15 cellular contexts compared by ENCODE assay signal in genomic region chr12:52944683-52945388, GRCh38. TPM values are rescaled to one million over a fixed set of nuclear protein-coding genes. Genes with fewer than 3 reads are reported as not detected.
A peak's percentile ranks its signal among the peaks of the same experiment; 100 is the strongest.
DNase-seq lines count a peak whose midpoint lies in the region; ATAC-seq, FAIRE-seq and TF ChIP-seq lines count a peak whose summit lies in the region.
"Had no signal": no experiment of that assay in that cellular context is flagged by ENCODE, and none has a peak within 500 bp of the region (broad histone marks: within the 10 kb centered on the region; RNA-seq: fewer than 3 reads in every experiment).

No MANE protein-coding gene starts in this region.

- no peak for ATAC-seq in HG03108 (IDR thresholded peaks at IDR 0.05; ENCODE audit: unreplicated experiment)
- no peak for ATAC-seq in HG03520 (IDR thresholded peaks at IDR 0.05; ENCODE audit: unreplicated experiment)
- ATAC-seq: effector memory CD8-positive, alpha-beta T cell had no signal

- no peak overlapping the region for H2AFZ ChIP-seq in endothelial cell of umbilical vein (ENCODE audit: low read depth, low read length)
- H2AFZ ChIP-seq in neural progenitor cell (replicated peaks) = no peak overlapping the region

- dilution Hi-C loops in endothelial cell of umbilical vein (cut with MboI; ENCODE audit: extremely low pct_ligation_motif_present, low sequenced_read_pairs) = no loop called here

- intact Hi-C loops in endothelial cell of umbilical vein (cut with micrococcal nuclease) = loop anchor here (1.0 kb wide), 1 partner anchor 20 kb away; no protein-coding TSS in a partner anchor

- no peaks in the 10 kb centered on the region for H3K9me1 ChIP-seq in endothelial cell of umbilical vein (replicated peaks; ENCODE audit: control insufficient read depth, extremely low read depth, insufficient read depth, low read length)

- H3K4me3 Mint-ChIP-seq in neural progenitor cell = peak overlapping the region; percentile 33
- H3K4me3 Mint-ChIP-seq: activated CD4-positive, alpha-beta T cell treated with anti-CD3 and anti-CD28 coated beads, Interleukin-2, amount 10 ng/mL, durations not matched to agents 7 days and 5 days; activated naive CD8-positive, alpha-beta T cell treated with anti-CD3 and anti-CD28 coated beads for 36 hours; activated T-cell treated with anti-CD3 and anti-CD28 coated beads, Interleukin-2, amount 50 U/mL, for 24 hours; effector memory CD8-positive, alpha-beta T cell had no signal

- H3K9me3 ChIP-seq in NT2/D1 (ENCODE audit: insufficient read depth, low read length) = peaks cover 3% of the 10 kb centered on the region; the same call in 1 of the 2 replicates
- no peaks in the 10 kb centered on the region for H3K9me3 ChIP-seq in endothelial cell of umbilical vein (replicated peaks; ENCODE audit: control insufficient read depth, insufficient read depth, low read length)
- H3K9me3 ChIP-seq in neural progenitor cell (ENCODE audit: low read depth) = no peaks in the 10 kb centered on the region

- H3K36me3 Mint-ChIP-seq in neural progenitor cell = no peaks in the 10 kb centered on the region
- H3K36me3 Mint-ChIP-seq: activated naive CD8-positive, alpha-beta T cell treated with anti-CD3 and anti-CD28 coated beads for 36 hours had no signal

- H3F3A ChIP-seq in neural progenitor cell (ENCODE audit: low read depth) = peaks cover 49% of the 10 kb centered on the region

- H3K27ac ChIP-seq in endothelial cell of umbilical vein (ENCODE audit: insufficient read depth, low read depth, low read length) = peak overlapping the region; percentile 29
- H3K27ac ChIP-seq in neural progenitor cell = no peak overlapping the region

- no peaks in the 10 kb centered on the region for H4K20me1 ChIP-seq in endothelial cell of umbilical vein (replicated peaks; ENCODE audit: control insufficient read depth, extremely low read depth, insufficient read depth, low read length)
- H4K20me1 ChIP-seq in neural progenitor cell (ENCODE audit: low read depth) = no peaks in the 10 kb centered on the region

- peak; percentile 73 for DNase-seq in ELF-1 (ENCODE audit: low read depth, low spot score)
- no peak for DNase-seq in NT2/D1 (ENCODE audit: low read depth, low spot score)
- DNase-seq in endothelial cell of umbilical vein (ENCODE audit: low read depth, low spot score) = no peak
- DNase-seq in neural progenitor cell (ENCODE audit: low spot score) = no peak
- DNase-seq in AML-193 (lab: John Stamatoyannopoulos, UW) = no peak
- no peak for DNase-seq in HuH-7 (ENCODE audit: low spot score)
- DNase-seq: activated CD4-positive, alpha-beta T cell treated with anti-CD3 and anti-CD28 coated beads, Interleukin-2, amount 10 ng/mL, durations not matched to agents 7 days and 5 days; activated naive CD8-positive, alpha-beta T cell treated with anti-CD3 and anti-CD28 coated beads for 36 hours; activated T-cell treated with anti-CD3 and anti-CD28 coated beads, Interleukin-2, amount 50 U/mL, for 24 hours; caudate nucleus; effector memory CD8-positive, alpha-beta T cell; NCI-H1436 had no signal

- H3K27me3 Mint-ChIP-seq in neural progenitor cell (ENCODE audit: insufficient read depth, low read depth) = peaks cover 9% of the 10 kb centered on the region
- H3K27me3 Mint-ChIP-seq: activated naive CD8-positive, alpha-beta T cell treated with anti-CD3 and anti-CD28 coated beads for 36 hours had no signal

- H3K4me1 ChIP-seq in NT2/D1 (ENCODE audit: insufficient read depth, insufficient read length) (peaks cover 35% of the 10 kb centered on the region), endothelial cell of umbilical vein (ENCODE audit: control insufficient read depth, extremely low read depth, insufficient read depth, low read length) (peaks cover 30% of the 10 kb centered on the region), neural progenitor cell (peaks cover 50% of the 10 kb centered on the region)

- CTCF ChIA-PET in endothelial cell of umbilical vein (lab: Charles Lee) = interaction anchor here (1.2 to 5.8 kb wide), 6 partner anchors 10 to 65 kb away, joined by 3 to 35 read pairs (median 10); no protein-coding TSS in a partner anchor

- H3K79me2 ChIP-seq in endothelial cell of umbilical vein (ENCODE audit: control insufficient read depth, insufficient read depth, low read length) (peaks cover 11% of the 10 kb centered on the region), neural progenitor cell (ENCODE audit: low read depth) (peaks cover 8% of the 10 kb centered on the region)

- H3K4me1 Mint-ChIP-seq in neural progenitor cell = peaks cover 44% of the 10 kb centered on the region

- H3K9ac ChIP-seq in NT2/D1 (ENCODE audit: insufficient read length, low read depth) = peak overlapping the region; percentile 70
- H3K9ac ChIP-seq in endothelial cell of umbilical vein (replicated peaks; ENCODE audit: extremely low read depth, insufficient read depth, low read length) = peak overlapping the region; percentile 0
- no peak overlapping the region for H3K9ac ChIP-seq in neural progenitor cell

- TF ChIP-seq POLR2A in endothelial cell of umbilical vein (IDR thresholded peaks at IDR 0.05; ENCODE audit: low read depth, low read length) = no peak

- peaks cover 5% of the 10 kb centered on the region for H3K36me3 ChIP-seq in NT2/D1 (ENCODE audit: insufficient read depth, insufficient read length, low read length)
- no peaks in the 10 kb centered on the region for H3K36me3 ChIP-seq in endothelial cell of umbilical vein (ENCODE audit: control insufficient read depth in 2 of 2, extremely low read depth in 1 of 2, insufficient read depth in 2 of 2, low read length in 2 of 2)
- H3K36me3 ChIP-seq in neural progenitor cell = no peaks in the 10 kb centered on the region

- no peak for TF ChIP-seq CTCF in endothelial cell of umbilical vein (IDR thresholded peaks at IDR 0.05; ENCODE audit: extremely low read depth in 1 of 2, insufficient read depth in 1 of 2, low read depth in 1 of 2, low read length in 2 of 2)
- TF ChIP-seq CTCF in neural progenitor cell (IDR thresholded peaks at IDR 0.05) = no peak

- H3K4me2 ChIP-seq in endothelial cell of umbilical vein (ENCODE audit: insufficient read depth, low read length) (no peak overlapping the region), neural progenitor cell (peak overlapping the region; percentile 4)

- no TSS peak for BruUV-seq in endothelial cell of umbilical vein (replicated peaks; lab: Mats Ljungman, UMichigan)

- POLR2A ChIA-PET in endothelial cell of umbilical vein (lab: Charles Lee) = no interaction called here

- peak overlapping the region; percentile 60 for H3K27ac Mint-ChIP-seq in neural progenitor cell
- H3K27ac Mint-ChIP-seq: activated CD4-positive, alpha-beta T cell treated with anti-CD3 and anti-CD28 coated beads, Interleukin-2, amount 10 ng/mL, durations not matched to agents 7 days and 5 days; activated naive CD8-positive, alpha-beta T cell treated with anti-CD3 and anti-CD28 coated beads for 36 hours; activated T-cell treated with anti-CD3 and anti-CD28 coated beads, Interleukin-2, amount 50 U/mL, for 24 hours; effector memory CD8-positive, alpha-beta T cell had no signal

- H3K9me3 Mint-ChIP-seq in neural progenitor cell = no peaks in the 10 kb centered on the region
- H3K9me3 Mint-ChIP-seq: activated CD4-positive, alpha-beta T cell treated with anti-CD3 and anti-CD28 coated beads, Interleukin-2, amount 10 ng/mL, durations not matched to agents 7 days and 5 days; effector memory CD8-positive, alpha-beta T cell had no signal

- H3K4me3 ChIP-seq in NT2/D1 (ENCODE audit: insufficient read length, low read depth) = peak overlapping the region; percentile 0
- H3K4me3 ChIP-seq in endothelial cell of umbilical vein (replicated peaks in 1 of 3; ENCODE audit: insufficient read depth in 1 of 3, low read depth in 1 of 3, low read length in 3 of 3) = no peak overlapping the region
- H3K4me3 ChIP-seq in neural progenitor cell = no peak overlapping the region

- FAIRE-seq in endothelial cell of umbilical vein (lab: Jason Lieb, UNC) = no peak
- FAIRE-seq: urothelium cell line had no signal

- H3K27me3 ChIP-seq in NT2/D1 (ENCODE audit: insufficient read depth, insufficient read length) = no peaks in the 10 kb centered on the region
- H3K27me3 ChIP-seq in endothelial cell of umbilical vein (ENCODE audit: control insufficient read depth in 2 of 2, insufficient read depth in 2 of 2, low read length in 2 of 2) = no peaks in the 10 kb centered on the region
- H3K27me3 ChIP-seq in neural progenitor cell = no peaks in the 10 kb centered on the region

TF ChIP-seq in endothelial cell of umbilical vein, 7 proteins besides CTCF, POLR2A, EP300 and RAD21 (continues in another document):
- TF ChIP-seq JUN (IDR thresholded peaks at IDR 0.05; ENCODE audit: borderline replicate concordance, insufficient read depth, insufficient read length, low read depth) = no peak
- TF ChIP-seq EZH2 (IDR thresholded peaks at IDR 0.05; ENCODE audit: borderline replicate concordance, low read depth, low read length, severe bottlenecking) = no peak
- no peak for TF ChIP-seq MAX (IDR thresholded peaks at IDR 0.05; ENCODE audit: insufficient read depth, insufficient read length)
- TF ChIP-seq FOS (IDR thresholded peaks at IDR 0.05; ENCODE audit: borderline replicate concordance, insufficient read depth, low read length) = no peak
- TF ChIP-seq POLR2AphosphoS5 (IDR thresholded peaks at IDR 0.05; ENCODE audit: insufficient read depth, low read depth, low read length) = no peak

RNA-seq across cellular contexts. Expression of gene KRT18, which starts 4.1 kb away (rescaled TPM):
- 233 and 235 TPM in 2 replicates for total RNA-seq in endothelial cell of umbilical vein
- polyA plus RNA-seq in endothelial cell of umbilical vein = 178 and 216 TPM in 2 replicates
- 279 and 287 TPM in 2 replicates for polyA plus RNA-seq in endothelial cell of umbilical vein (2011; cell fraction: cytosol; rRNA removed)
- polyA plus RNA-seq in endothelial cell of umbilical vein (2011; cell fraction: nucleus; rRNA removed) = 212 and 213 TPM in 2 replicates
- 236 and 321 TPM in 2 replicates for polyA plus RNA-seq in endothelial cell of umbilical vein (2012)
- 162 and 170 TPM in 2 replicates for polyA minus RNA-seq in endothelial cell of umbilical vein
- 537 TPM for polyA minus RNA-seq in endothelial cell of umbilical vein (2011; cell fraction: cytosol; rRNA and poly(A)+ RNA removed)
- polyA minus RNA-seq in endothelial cell of umbilical vein (2011; cell fraction: nucleus; rRNA and poly(A)+ RNA removed) = 50.7 and 51.4 TPM in 2 replicates
- total RNA-seq in neural progenitor cell (ENCODE audit: low replicate concordance) = 69.3 and 100 TPM in 2 replicates

RNA-seq across cellular contexts. Expression of gene KRT8, which starts 40.0 kb away (rescaled TPM):
- total RNA-seq in endothelial cell of umbilical vein = 22.1 and 31.7 TPM in 2 replicates
- 23.5 and 25.8 TPM in 2 replicates for polyA plus RNA-seq in endothelial cell of umbilical vein
- polyA plus RNA-seq in endothelial cell of umbilical vein (2011; cell fraction: cytosol; rRNA removed) = 22.8 and 28.4 TPM in 2 replicates
- 16.9 and 55.4 TPM in 2 replicates for polyA plus RNA-seq in endothelial cell of umbilical vein (2011; cell fraction: nucleus; rRNA removed)
- 27.8 and 42.2 TPM in 2 replicates for polyA plus RNA-seq in endothelial cell of umbilical vein (2012)
- 29.3 and 35.1 TPM in 2 replicates for polyA minus RNA-seq in endothelial cell of umbilical vein
- polyA minus RNA-seq in endothelial cell of umbilical vein (2011; cell fraction: cytosol; rRNA and poly(A)+ RNA removed) = 769 TPM
- 11.2 and 15.6 TPM in 2 replicates for polyA minus RNA-seq in endothelial cell of umbilical vein (2011; cell fraction: nucleus; rRNA and poly(A)+ RNA removed)
- total RNA-seq in neural progenitor cell (ENCODE audit: low replicate concordance) = 168 and 184 TPM in 2 replicates
